8 cellular contexts compared by ENCODE assay signal in the genomic region with DNA sequence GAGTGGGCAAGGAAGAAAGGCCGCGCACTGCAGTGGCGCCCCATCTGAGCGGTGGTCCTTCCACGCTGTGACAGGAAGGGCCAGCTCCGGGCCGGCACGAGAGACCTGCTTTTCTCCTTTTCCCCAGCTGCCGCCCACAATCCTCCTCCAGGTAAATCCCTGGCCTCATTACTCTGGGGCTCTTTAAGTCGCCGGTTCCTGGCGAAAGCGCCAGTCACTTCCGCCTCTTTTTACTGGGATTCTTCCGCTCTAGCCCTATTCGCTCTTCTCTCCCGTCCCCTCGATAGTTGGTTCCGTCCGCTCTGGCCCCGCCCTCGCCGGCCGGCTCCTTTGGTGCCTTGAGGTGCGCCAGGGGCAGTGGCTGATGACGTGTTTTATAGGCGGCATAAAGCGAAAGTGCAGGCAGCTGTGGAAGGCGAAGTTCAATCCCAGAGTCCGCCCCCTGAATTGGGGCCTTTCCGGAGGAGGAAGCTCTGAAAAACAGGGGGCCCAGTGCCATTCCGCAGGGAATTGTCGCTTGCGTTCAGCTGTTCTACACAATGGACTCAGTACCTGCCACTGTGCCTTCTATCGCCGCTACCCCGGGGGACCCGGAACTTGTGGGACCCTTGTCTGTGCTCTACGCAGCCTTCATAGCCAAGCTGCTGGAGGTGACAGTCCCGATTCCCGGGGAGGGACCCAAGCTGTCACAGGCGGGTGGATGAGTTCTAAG. TPM values are rescaled to one million over a fixed set of nuclear protein-coding genes. Genes with fewer than 3 reads are reported as not detected.
DNase-seq lines count a peak whose midpoint lies in the region; ATAC-seq, FAIRE-seq and TF ChIP-seq lines count a peak whose summit lies in the region.

No MANE protein-coding gene starts in this region.

- in situ Hi-C loops in Caki2 (cut with HindIII; ENCODE audit: low pct_unique_long_range_greater_than_20kb, low sequenced_read_pairs) = no loop called here

- H4K20me1 ChIP-seq in H1 (replicated peaks in 1 of 2; ENCODE audit: control insufficient read depth in 1 of 2, insufficient read depth in 2 of 2, low read length in 2 of 2) = peaks cover 0 to 3% of the 10 kb centered on the region in 2 experiments

- H4K91ac ChIP-seq in H1 (replicated peaks; ENCODE audit: insufficient read length, low read length) = no peak overlapping the region

- H4K8ac ChIP-seq in H1 (ENCODE audit: extremely low read depth, insufficient read depth, low read length) = peak overlapping the region; percentile 83

- peak overlapping the region; percentile 76 to 85 for H3K4me2 ChIP-seq in H1 (ENCODE audit: insufficient read depth in 1 of 2, low read depth in 2 of 2, low read length in 2 of 2)

- H3K27ac ChIP-seq in H1 (ENCODE audit: low read depth, low read length) = peak overlapping the region; percentile 79

- no peak overlapping the region for H3K56ac ChIP-seq in H1 (replicated peaks; ENCODE audit: insufficient read length, low read depth, low read length)

- peak overlapping the region; percentile 88 for H3K4me3 Mint-ChIP-seq in memory B cell

- POLR2A ChIA-PET in H1 (lab: Charles Lee; ENCODE audit: partially characterized antibody) = interaction anchor here (0.8 to 1.8 kb wide), 7 partner anchors 10 to 178 kb away, joined by 3 to 8 read pairs (median 5); a partner anchor contains a TSS

- H3K9me3 Mint-ChIP-seq in memory B cell = no peaks in the 10 kb centered on the region

- no peaks in the 10 kb centered on the region; a peak in 1 of 4 replicates for H3K9me3 ChIP-seq in H1 (ENCODE audit: insufficient read depth in 2 of 2, low read depth in 1 of 2, low read length in 1 of 2)

- no peaks in the 10 kb centered on the region; the same call in 1 of the 2 replicates for H3K79me1 ChIP-seq in H1 (ENCODE audit: low read depth, low read length)

- CTCF ChIA-PET in H1 (lab: Charles Lee; ENCODE audit: partially characterized antibody) = interaction anchor here (0.9 to 4.0 kb wide), 5 partner anchors 10 to 179 kb away, joined by 3 to 15 read pairs (median 3); a partner anchor contains a TSS

- H3K4me3 ChIP-seq in H1 (ENCODE audit: extremely low read depth in 1 of 4, insufficient read depth in 2 of 4, low read depth in 3 of 4, low read length in 4 of 4) = peak overlapping the region; percentile 87 to 99 (median 92)

- H3K4ac ChIP-seq in H1 (replicated peaks; ENCODE audit: insufficient read length, low read depth, low read length) = no peak overlapping the region

- TF ChIP-seq RAD21 in H1 (IDR thresholded peaks at IDR 0.05 in 1 of 2, conservative IDR thresholded peaks at IDR 0.05 in 1 of 2; ENCODE audit: low read depth in 2 of 2, low read length in 2 of 2) = no peak

- peaks cover 10% of the 10 kb centered on the region for H3K4me1 Mint-ChIP-seq in memory B cell

- no peak overlapping the region for H2BK120ac ChIP-seq in H1 (replicated peaks; ENCODE audit: low read depth, low read length)

- H2BK12ac ChIP-seq in H1 (ENCODE audit: low read depth, low read length) = no peak overlapping the region

- peak; percentile 97 for ATAC-seq in GM21390 (IDR thresholded peaks at IDR 0.05; ENCODE audit: unreplicated experiment)
- ATAC-seq in memory B cell (ENCODE audit: low read depth) = peak; percentile 92

- peak overlapping the region; percentile 59 to 85 (median 78) for H3K9ac ChIP-seq in H1 (replicated peaks in 1 of 4; ENCODE audit: extremely low read depth in 1 of 4, low read depth in 3 of 4, low read length in 3 of 4)

- H3K23ac ChIP-seq in H1 (ENCODE audit: insufficient read length) = no peak overlapping the region

- peaks cover 6% of the 10 kb centered on the region for H3K23me2 ChIP-seq in H1 (ENCODE audit: low read depth, low read length)

- H2BK15ac ChIP-seq in H1 (ENCODE audit: low read length) = no peak overlapping the region

- TF ChIP-seq POLR2A in H1 (IDR thresholded peaks at IDR 0.05; ENCODE audit: control extremely low read depth in 1 of 2, low read depth in 2 of 2, low read length in 2 of 2) = peak; percentile 47 to 94

- no peaks in the 10 kb centered on the region for H3K27me3 Mint-ChIP-seq in memory B cell

- no peaks in the 10 kb centered on the region for H3K27me3 ChIP-seq in H1 (replicated peaks in 1 of 4; ENCODE audit: control insufficient read depth in 3 of 4, extremely low read depth in 1 of 4, insufficient read depth in 3 of 4, low read length in 3 of 4)

- H3K36me3 ChIP-seq in H1 (ENCODE audit: control insufficient read depth in 2 of 4, insufficient read depth in 4 of 4, low read length in 3 of 4) = peaks cover 0 to 8% (median 3%) of the 10 kb centered on the region in 4 experiments; a peak in 2 of 8 replicates

- no peak overlapping the region for H3K14ac ChIP-seq in H1 (ENCODE audit: insufficient read length)

- DNase-seq in Caki2 (ENCODE audit: low read depth) = peak; percentile 99
- peak in 75 of 76 experiments; percentile 47 to 99 (median 95) for DNase-seq in HUDEP-2 (lab: John Stamatoyannopoulos, UW; ENCODE audit: unreplicated experiment in 76 of 76)
- DNase-seq in NOMO-1 treated with dmso at 0.1 percent for 144 hours (lab: John Stamatoyannopoulos, UW; ENCODE audit: unreplicated experiment) = peak; percentile 99
- peak; percentile 88 for DNase-seq in activated CD8-positive, alpha-beta memory T cell treated with anti-CD3 and anti-CD28 coated beads, Interleukin-2, amount 50 U/mL, for 1 hour (ENCODE audit: extremely low read depth)
- DNase-seq in H1 (ENCODE audit: low read depth in 1 of 2, low spot score in 2 of 2) = peak; percentile 93 to 97
- peak; percentile 93 to 96 for DNase-seq in memory B cell (ENCODE audit: low spot score in 2 of 2)
- peak; percentile 93 for DNase-seq in stimulated activated CD8-positive, alpha-beta memory T cell treated with anti-CD3 and anti-CD28 coated beads, Interleukin-12 subunit alpha, Interleukin-12 subunit beta, amount 100 ng/mL, for 1 hour (ENCODE audit: low read depth)

- H3K18ac ChIP-seq in H1 (ENCODE audit: extremely low read depth, low read length) = peak overlapping the region; percentile 62; the same call in 1 of the 2 replicates

- H4K5ac ChIP-seq in H1 (ENCODE audit: insufficient read length, low read depth, low read length) = no peak overlapping the region

- no peaks in the 10 kb centered on the region; a peak in 1 of 7 replicates for H3K4me1 ChIP-seq in H1 (replicated peaks in 1 of 4; ENCODE audit: control insufficient read depth in 3 of 4, insufficient read depth in 4 of 4, low read length in 3 of 4)

- H3K36me3 Mint-ChIP-seq in memory B cell = peaks cover 6% of the 10 kb centered on the region

- 1% methylated on average over 42 of the region's 42 CpGs; no CpG with 5 or more reads in 1 of the 2 experiments for WGBS in H1 (ENCODE audit: extremely low coverage in 1 of 2, insufficient coverage in 1 of 2, insufficient read length in 1 of 2, insufficient replicate concordance in 2 of 2, low coverage in 1 of 2, low lambda C conversion rate in 2 of 2, missing lambda C conversion rate in 1 of 2), 2 experiments

- peak overlapping the region; percentile 96 for H3K27ac Mint-ChIP-seq in memory B cell

- H2BK20ac ChIP-seq in H1 (ENCODE audit: low read length) = no peak overlapping the region

- H2AFZ ChIP-seq in H1 (ENCODE audit: low read length) = peak overlapping the region; percentile 92

- FAIRE-seq in H1 (lab: Jason Lieb, UNC) = peak; percentile 91

- peak in 1 of 2 experiments; percentile 98; a peak in 2 of 3 replicates for TF ChIP-seq EP300 in H1 (IDR thresholded peaks at IDR 0.05; ENCODE audit: borderline replicate concordance in 1 of 2, low read depth in 2 of 2, low read length in 2 of 2)

- H2BK5ac ChIP-seq in H1 (ENCODE audit: low read depth, low read length) = peak overlapping the region; percentile 84

- TF ChIP-seq CTCF in H1 (IDR thresholded peaks at IDR 0.05; ENCODE audit: control extremely low read depth in 1 of 3, insufficient read depth in 1 of 3, low read depth in 1 of 3, low read length in 3 of 3) = no peak

- peaks cover 0 to 13% of the 10 kb centered on the region in 2 experiments; a peak in 2 of 4 replicates for H3K79me2 ChIP-seq in H1 (ENCODE audit: control insufficient read depth in 1 of 2, insufficient read depth in 2 of 2, low read length in 2 of 2)

- H2AK5ac ChIP-seq in H1 (ENCODE audit: low read depth, low read length) = no peak overlapping the region

TF ChIP-seq in H1, 55 proteins besides CTCF, POLR2A, EP300 and RAD21 (continues in another document):
- TF ChIP-seq RXRA (IDR thresholded peaks at IDR 0.05; ENCODE audit: insufficient read depth, low read depth, low read length) (no peak), ASH2L (IDR thresholded peaks at IDR 0.05; ENCODE audit: low read length) (peak; percentile 86), YY1 (IDR thresholded peaks at IDR 0.05; ENCODE audit: low read depth, low read length) (peak; percentile 38; the same call in 1 of the 2 replicates), PHF8 (conservative IDR thresholded peaks at IDR 0.05; ENCODE audit: low read depth, low read length) (peak; percentile 79)

RNA-seq across cellular contexts. Expression of a gene that starts 26.2 kb away (rescaled TPM):
- 19.1 and 25.5 TPM in 2 replicates for total RNA-seq in Caki2 (2014; rRNA removed; shearing (Covaris generic); ENCODE audit: low replicate concordance)
- 67.5 and 69.0 TPM in 2 replicates for total RNA-seq in H1 (2021; fragmentation: NEBNext Ultra II Directional; extraction: Animal tissue kit (Norgen Biotek cat#: 25700))
- polyA plus RNA-seq in H1 (2011; rRNA removed) = 105 and 120 TPM in 2 replicates
- polyA plus RNA-seq in H1 (2011; cell fraction: cytosol; rRNA removed) = 38.2 TPM
- 212 TPM for polyA plus RNA-seq in H1 (2011; cell fraction: nucleus; rRNA removed)
- polyA plus RNA-seq in H1 (2012, experiment 1 of 2) = 36.1 to 54.9 TPM (median 44.4 TPM) in 4 replicates
- polyA plus RNA-seq in H1 (2012, experiment 2 of 2) = 1.0 TPM
- 56.9 TPM for polyA plus RNA-seq in H1 (2013, experiment 1 of 2)
- 56.2 TPM for polyA plus RNA-seq in H1 (2013, experiment 2 of 2)
- 75.4 and 83.1 TPM in 2 replicates for polyA minus RNA-seq in H1 (2011; rRNA and poly(A)+ RNA removed)
- polyA minus RNA-seq in H1 (2011; cell fraction: cytosol; rRNA and poly(A)+ RNA removed) = 24.9 TPM
- polyA minus RNA-seq in H1 (2011; cell fraction: nucleus; rRNA and poly(A)+ RNA removed) = 86.0 TPM

RNA-seq across cellular contexts. Expression of a gene that starts 54.4 kb away (rescaled TPM):
- 10.6 and 12.2 TPM in 2 replicates for total RNA-seq in Caki2 (2014; rRNA removed; shearing (Covaris generic); ENCODE audit: low replicate concordance)
- total RNA-seq in H1 (2021; fragmentation: NEBNext Ultra II Directional; extraction: Animal tissue kit (Norgen Biotek cat#: 25700)) = 15.9 and 16.7 TPM in 2 replicates
- 2.1 and 3.3 TPM in 2 replicates for polyA plus RNA-seq in H1 (2011; rRNA removed)
- polyA plus RNA-seq in H1 (2011; cell fraction: cytosol; rRNA removed) = 4.2 TPM
- polyA plus RNA-seq in H1 (2011; cell fraction: nucleus; rRNA removed) = 2.0 TPM
- polyA plus RNA-seq in H1 (2012, experiment 1 of 2) = 7.8 to 16.7 TPM (median 8.9 TPM) in 4 replicates
- polyA plus RNA-seq in H1 (2012, experiment 2 of 2) = 1.5 TPM
- polyA plus RNA-seq in H1 (2013, experiment 1 of 2) = 6.4 TPM
- polyA plus RNA-seq in H1 (2013, experiment 2 of 2) = 6.5 TPM
- polyA minus RNA-seq in H1 (2011; rRNA and poly(A)+ RNA removed) = 3.1 and 3.5 TPM in 2 replicates
- 8.3 TPM for polyA minus RNA-seq in H1 (2011; cell fraction: cytosol; rRNA and poly(A)+ RNA removed)
- 9.8 TPM for polyA minus RNA-seq in H1 (2011; cell fraction: nucleus; rRNA and poly(A)+ RNA removed)

Comparison
In these comparisons a context has a peak if more than half of its experiments do, and no peak if none do; other contexts are left out.
1. Peak in every context shown above with its lines: DNase-seq, ATAC-seq, H3K4me3 ChIP-seq and H3K27ac ChIP-seq.